Comparison of ENCODE assay signal across 1 cellular context in the genomic region with DNA sequence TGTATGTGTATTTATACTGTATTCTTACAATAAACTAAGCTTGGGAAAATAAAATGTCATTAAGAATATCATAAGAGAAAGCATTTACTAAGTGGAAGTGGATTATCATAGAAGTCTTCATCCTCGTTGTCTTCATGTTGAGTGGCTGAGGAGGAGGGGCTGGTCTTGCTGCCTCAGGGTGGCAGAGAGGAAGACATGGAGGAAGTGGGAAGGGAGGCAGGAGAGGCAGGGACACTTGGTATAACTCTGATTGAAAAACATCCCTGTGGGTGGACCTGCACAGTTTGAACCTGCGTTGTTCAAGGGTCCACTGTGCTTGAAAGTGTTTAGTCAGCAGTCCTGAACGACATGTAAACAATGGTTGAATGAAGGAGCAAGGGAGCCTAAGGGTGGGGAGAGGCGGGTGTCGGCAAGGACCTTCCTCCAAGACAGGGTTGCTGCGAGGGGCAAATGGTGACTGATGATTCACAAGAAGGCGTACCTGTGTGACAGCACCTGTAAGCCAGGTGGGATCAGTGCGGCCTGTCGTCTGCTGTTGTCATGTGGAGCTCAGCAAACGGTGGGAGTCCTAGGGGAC.
TF ChIP-seq lines count a peak whose summit lies in the region.

No MANE protein-coding gene starts in this region.

TF ChIP-seq in SK-N-SH, 30 proteins besides CTCF, POLR2A, EP300 and RAD21 (continued from another document):
- TF ChIP-seq, protein P1, sequence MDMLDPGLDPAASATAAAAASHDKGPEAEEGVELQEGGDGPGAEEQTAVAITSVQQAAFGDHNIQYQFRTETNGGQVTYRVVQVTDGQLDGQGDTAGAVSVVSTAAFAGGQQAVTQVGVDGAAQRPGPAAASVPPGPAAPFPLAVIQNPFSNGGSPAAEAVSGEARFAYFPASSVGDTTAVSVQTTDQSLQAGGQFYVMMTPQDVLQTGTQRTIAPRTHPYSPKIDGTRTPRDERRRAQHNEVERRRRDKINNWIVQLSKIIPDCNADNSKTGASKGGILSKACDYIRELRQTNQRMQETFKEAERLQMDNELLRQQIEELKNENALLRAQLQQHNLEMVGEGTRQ (IDR thresholded peaks at IDR 0.05; ENCODE audit: borderline replicate concordance, low read depth, low read length) = no peak
TF ChIP-seq in SK-N-SH: peak in this region for 0.
